Comparison of ENCODE assay signal across 14 cellular contexts in the genomic region with DNA sequence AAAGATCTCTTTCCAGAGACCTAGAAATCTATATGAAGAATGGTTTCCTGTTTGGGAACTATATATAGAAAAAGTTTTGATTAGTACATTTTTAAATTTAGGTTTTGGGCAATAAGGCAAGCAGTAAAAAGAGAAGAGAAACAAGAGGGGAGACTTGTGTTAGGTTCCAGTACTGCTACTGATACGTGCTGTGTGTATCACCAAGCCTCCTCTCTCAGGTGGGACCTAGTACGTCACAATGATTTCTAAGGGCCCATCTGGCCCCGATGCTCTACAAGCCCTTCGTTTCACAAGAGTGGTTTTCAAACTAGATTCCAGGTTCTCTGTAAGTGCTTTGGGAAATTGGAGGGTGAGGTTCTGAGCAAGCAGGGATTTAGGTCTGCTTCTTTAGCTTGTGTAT. TPM values are rescaled to one million over a fixed set of nuclear protein-coding genes. Genes with fewer than 3 reads are reported as not detected.
DNase-seq lines count a peak whose midpoint lies in the region; ATAC-seq lines count a peak whose summit lies in the region.
"Had no signal": no experiment of that assay in that cellular context is flagged by ENCODE, and none has a peak within 500 bp of the region (broad histone marks: within the 10 kb centered on the region; RNA-seq: fewer than 3 reads in every experiment).

No MANE protein-coding gene starts in this region.

- H4K8ac ChIP-seq in neuronal stem cell (ENCODE audit: low read depth, low read length): no peak overlapping the region

- DNase-seq in activated CD4-positive, alpha-beta T cell treated with anti-CD3 and anti-CD28 coated beads for 36 hours: no peak
- no peak for DNase-seq in activated CD4-positive, alpha-beta T cell treated with anti-CD3 and anti-CD28 coated beads for 4 hours
- peak; percentile 67 for DNase-seq in MV-4-11 (lab: John Stamatoyannopoulos, UW)
- peak; percentile 44 for DNase-seq in naive B cell
- no peak for DNase-seq in T-cell
- no peak for DNase-seq in activated T-cell treated with anti-CD3 and anti-CD28 coated beads, Interleukin-2, amount 50 U/mL, for 4 hours
- no peak for DNase-seq in neuronal stem cell (ENCODE audit: low spot score)
- DNase-seq: occipital lobe; stimulated activated naive CD8-positive, alpha-beta T cell treated with anti-CD3 and anti-CD28 coated beads, Interleukin-15, Interleukin-2, amounts not matched to agents 100 U/mL and 50 U/mL, for 24 hours had no signal

- no peak overlapping the region for H2AK5ac ChIP-seq in neuronal stem cell (ENCODE audit: low read depth, low read length)

- H3K14ac ChIP-seq in neuronal stem cell (ENCODE audit: low read length): no peak overlapping the region

- CTCF ChIA-PET in activated CD4-positive, alpha-beta T cell treated with anti-CD3 and anti-CD28 coated beads for 36 hours (lab: Charles Lee): interaction anchor here (0.6 to 1.7 kb wide), 14 partner anchors 12 to 337 kb away, joined by 3 to 12 read pairs (median 3); a partner anchor contains a TSS
- CTCF ChIA-PET in T-cell (lab: Charles Lee): interaction anchor here (0.6 to 2.6 kb wide), 3 partner anchors 10 to 336 kb away, joined by 3 to 22 read pairs (median 4); no protein-coding TSS in a partner anchor

- POLR2A ChIA-PET in activated CD4-positive, alpha-beta T cell treated with anti-CD3 and anti-CD28 coated beads for 36 hours (lab: Charles Lee): interaction anchor here (0.7 kb wide), 1 partner anchor 17 kb away, joined by 5 read pairs; no protein-coding TSS in a partner anchor
- POLR2A ChIA-PET in T-cell (lab: Charles Lee): interaction anchor here (0.6 to 0.8 kb wide), 3 partner anchors 9 to 1882 kb away, joined by 5 to 8 read pairs (median 6); no protein-coding TSS in a partner anchor

- no peak overlapping the region for H3K4me3 Mint-ChIP-seq in activated CD4-positive, alpha-beta T cell treated with anti-CD3 and anti-CD28 coated beads for 36 hours
- H3K4me3 Mint-ChIP-seq in naive B cell (peak overlapping the region in 7 of 8 donors; percentile 18 to 80 (median 38)), T-cell (no peak overlapping the region)
- no peak overlapping the region for H3K4me3 Mint-ChIP-seq in activated T-cell treated with anti-CD3 and anti-CD28 coated beads, Interleukin-2, amount 50 U/mL, for 4 hours
- H3K4me3 Mint-ChIP-seq: CD4-positive, alpha-beta memory T cell; central memory CD8-positive, alpha-beta T cell had no signal

- ATAC-seq in activated CD4-positive, alpha-beta T cell treated with anti-CD3 and anti-CD28 coated beads for 36 hours: no peak
- ATAC-seq in GM21515 (IDR thresholded peaks at IDR 0.05; ENCODE audit: unreplicated experiment) (peak; percentile 59), naive B cell (ENCODE audit: low read depth in 2 of 2) (peak; percentile 77 to 79), T-cell (replicated peaks in 1 of 4) (no peak)
- ATAC-seq in activated T-cell treated with anti-CD3 and anti-CD28 coated beads, Interleukin-2, amount 50 U/mL, for 4 hours: no peak
- ATAC-seq: activated CD4-positive, CD25-positive, alpha-beta regulatory T cell treated with anti-CD3 and anti-CD28 coated beads, Interleukin-2, amount 50 U/mL, for 24 hours had no signal

- H3K9me3 ChIP-seq in neuronal stem cell (replicated peaks in 1 of 2; ENCODE audit: control insufficient read depth in 2 of 2, insufficient read depth in 1 of 2, low read depth in 1 of 2, low read length in 2 of 2): no peaks in the 10 kb centered on the region

- peak overlapping the region; percentile 69 for H3K27ac Mint-ChIP-seq in activated CD4-positive, alpha-beta T cell treated with anti-CD3 and anti-CD28 coated beads for 36 hours
- H3K27ac Mint-ChIP-seq in naive B cell: peak overlapping the region; percentile 32 to 95 (median 89)
- no peak overlapping the region for H3K27ac Mint-ChIP-seq in T-cell
- H3K27ac Mint-ChIP-seq: CD4-positive, alpha-beta memory T cell had no signal

- H3K36me3 Mint-ChIP-seq in activated CD4-positive, alpha-beta T cell treated with anti-CD3 and anti-CD28 coated beads for 36 hours (ENCODE audit: low read depth): no peaks in the 10 kb centered on the region
- H3K36me3 Mint-ChIP-seq in naive B cell (no peaks in the 10 kb centered on the region), T-cell (peaks cover 17% of the 10 kb centered on the region)
- peaks cover 11% of the 10 kb centered on the region for H3K36me3 Mint-ChIP-seq in activated T-cell treated with anti-CD3 and anti-CD28 coated beads, Interleukin-2, amount 50 U/mL, for 4 hours (ENCODE audit: insufficient read depth)

- H2BK12ac ChIP-seq in neuronal stem cell (ENCODE audit: low read length): no peak overlapping the region

- H3K4ac ChIP-seq in neuronal stem cell (ENCODE audit: low read length): no peak overlapping the region

- no CpG with 5 or more reads among the region's 4 CpGs for WGBS in neuronal stem cell (ENCODE audit: extremely low coverage in 2 of 2, insufficient read length in 2 of 2, insufficient replicate concordance in 1 of 2), 2 donors

- no peak overlapping the region for H2BK120ac ChIP-seq in neuronal stem cell (ENCODE audit: low read depth, low read length)

- no peak overlapping the region for H3K27ac ChIP-seq in neuronal stem cell (replicated peaks; ENCODE audit: low read length)

- H3K4me2 ChIP-seq in neuronal stem cell (ENCODE audit: insufficient read depth, low read length, poor library complexity, severe bottlenecking): no peak overlapping the region
- H3K4me2 ChIP-seq: smooth muscle cell had no signal

- no peak overlapping the region for H3K9ac ChIP-seq in neuronal stem cell (ENCODE audit: low read depth, low read length, poor library complexity)

- no peak overlapping the region for H4K91ac ChIP-seq in neuronal stem cell (ENCODE audit: low read depth, low read length, poor library complexity)

- no peak overlapping the region for H3K18ac ChIP-seq in neuronal stem cell (ENCODE audit: low read length)

- no peaks in the 10 kb centered on the region for H3K79me1 ChIP-seq in neuronal stem cell (ENCODE audit: low read depth, low read length)

- H3K4me1 ChIP-seq in neuronal stem cell (ENCODE audit: control insufficient read depth in 2 of 2, insufficient read depth in 1 of 2, low read depth in 1 of 2, low read length in 2 of 2): no peaks in the 10 kb centered on the region

- peaks cover 23 to 46% of the 10 kb centered on the region in 2 donors for H3K36me3 ChIP-seq in neuronal stem cell (replicated peaks in 1 of 2; ENCODE audit: control insufficient read depth in 2 of 2, insufficient read depth in 2 of 2, low read length in 2 of 2)

- no peak overlapping the region for H3K23ac ChIP-seq in neuronal stem cell (ENCODE audit: low read depth, low read length, poor library complexity)

- H2AFZ ChIP-seq in neuronal stem cell (ENCODE audit: low read length): no peak overlapping the region

- H2BK15ac ChIP-seq in neuronal stem cell (ENCODE audit: low read length): no peak overlapping the region

- no peaks in the 10 kb centered on the region for H3K9me3 Mint-ChIP-seq in activated CD4-positive, alpha-beta T cell treated with anti-CD3 and anti-CD28 coated beads for 36 hours (ENCODE audit: low read depth)
- H3K9me3 Mint-ChIP-seq in naive B cell (no peaks in the 10 kb centered on the region), T-cell (no peaks in the 10 kb centered on the region)
- no peaks in the 10 kb centered on the region for H3K9me3 Mint-ChIP-seq in activated T-cell treated with anti-CD3 and anti-CD28 coated beads, Interleukin-2, amount 50 U/mL, for 4 hours
- H3K9me3 Mint-ChIP-seq: CD4-positive, alpha-beta memory T cell; central memory CD8-positive, alpha-beta T cell had no signal

- no peak overlapping the region for H2BK5ac ChIP-seq in neuronal stem cell (ENCODE audit: low read length)

- intact Hi-C loops in activated CD4-positive, alpha-beta T cell treated with anti-CD3 and anti-CD28 coated beads for 36 hours (cut with DNase I, micrococcal nuclease): loop anchor here (1.0 to 5.0 kb wide), 5 partner anchors 40 to 337 kb away; a partner anchor contains a TSS

- H3K4me3 ChIP-seq in neuronal stem cell (ENCODE audit: low read length in 2 of 2): no peak overlapping the region
- H3K4me3 ChIP-seq: smooth muscle cell had no signal

- peaks cover 0 to 2% (median 0%) of the 10 kb centered on the region in 3 experiments for H3K27me3 ChIP-seq in neuronal stem cell (ENCODE audit: control insufficient read depth in 3 of 3, insufficient read depth in 3 of 3, low read depth in 1 of 3, low read length in 3 of 3)

- no peaks in the 10 kb centered on the region for H3K27me3 Mint-ChIP-seq in activated CD4-positive, alpha-beta T cell treated with anti-CD3 and anti-CD28 coated beads for 36 hours
- H3K27me3 Mint-ChIP-seq in naive B cell: no peaks in the 10 kb centered on the region
- H3K27me3 Mint-ChIP-seq in T-cell: no peaks in the 10 kb centered on the region
- H3K27me3 Mint-ChIP-seq in activated T-cell treated with anti-CD3 and anti-CD28 coated beads, Interleukin-2, amount 50 U/mL, for 4 hours (ENCODE audit: low read depth): no peaks in the 10 kb centered on the region
- H3K27me3 Mint-ChIP-seq: CD4-positive, alpha-beta memory T cell; central memory CD8-positive, alpha-beta T cell had no signal

- H3K4me1 Mint-ChIP-seq in activated CD4-positive, alpha-beta T cell treated with anti-CD3 and anti-CD28 coated beads for 36 hours: peaks cover 27% of the 10 kb centered on the region
- peaks cover 48 to 62% (median 58%) of the 10 kb centered on the region in 3 donors for H3K4me1 Mint-ChIP-seq in naive B cell
- H3K4me1 Mint-ChIP-seq in T-cell: peaks cover 6 to 31% (median 22%) of the 10 kb centered on the region in 3 donors
- peaks cover 5% of the 10 kb centered on the region for H3K4me1 Mint-ChIP-seq in activated T-cell treated with anti-CD3 and anti-CD28 coated beads, Interleukin-2, amount 50 U/mL, for 4 hours (ENCODE audit: low read depth)
- H3K4me1 Mint-ChIP-seq: central memory CD8-positive, alpha-beta T cell had no signal

RNA-seq across cellular contexts. Expression of a gene that starts 39.2 kb away (rescaled TPM):
- total RNA-seq in activated CD4-positive, alpha-beta T cell treated with anti-CD3 and anti-CD28 coated beads for 36 hours: 1 to 10 TPM; 9.2 to 9.8 TPM
- under 1 TPM in 5 of 6 donors, not detected in 1; 0.11 to 0.76 (median 0.52) TPM for polyA plus RNA-seq in naive B cell (ENCODE audit: low read depth in 6 of 6)
- 10 to 100 TPM; 14.3 to 18.1 (median 15.4) TPM for total RNA-seq in T-cell
- total RNA-seq in activated T-cell treated with anti-CD3 and anti-CD28 coated beads, Interleukin-2, amount 50 U/mL, for 4 hours: 1 to 10 TPM; 3.8 to 5.2 (median 4.9) TPM
- polyA plus RNA-seq in neuronal stem cell (2013, experiment 1 of 2): 4.6 TPM
- 4.7 TPM for polyA plus RNA-seq in neuronal stem cell (2013, experiment 2 of 2)

RNA-seq across cellular contexts. Expression of a gene that starts 39.5 kb away (rescaled TPM):
- total RNA-seq in activated CD4-positive, alpha-beta T cell treated with anti-CD3 and anti-CD28 coated beads for 36 hours: 1 to 10 TPM; 9.0 to 9.8 TPM
- 1 to 10 TPM in 5 of 6 donors, not detected in 1; 1.2 to 3.4 (median 1.8) TPM for polyA plus RNA-seq in naive B cell (ENCODE audit: low read depth in 6 of 6)
- 10 to 100 TPM in 2 of 5 donors, 1 to 10 TPM in 3; 3.4 to 13.2 (median 9.7) TPM for total RNA-seq in T-cell
- 1 to 10 TPM; 3.2 to 5.4 (median 4.3) TPM for total RNA-seq in activated T-cell treated with anti-CD3 and anti-CD28 coated beads, Interleukin-2, amount 50 U/mL, for 4 hours
- polyA plus RNA-seq in neuronal stem cell (2013, experiment 1 of 2): 2.4 TPM
- 2.6 TPM for polyA plus RNA-seq in neuronal stem cell (2013, experiment 2 of 2)

Comparison
In these comparisons a context has a peak if more than half of its experiments do, and no peak if none do; other contexts are left out.
1. ATAC-seq: peak in GM21515 (single experiment) and naive B cell (2 of 2); none in activated CD4-positive, alpha-beta T cell treated with anti-CD3 and anti-CD28 coated beads for 36 hours (single experiment), T-cell (0 of 4) and activated T-cell treated with anti-CD3 and anti-CD28 coated beads, Interleukin-2, amount 50 U/mL, for 4 hours (0 of 2).
2. DNase-seq: peak in MV-4-11 (single experiment) and naive B cell (single experiment); none in activated CD4-positive, alpha-beta T cell treated with anti-CD3 and anti-CD28 coated beads for 36 hours (single experiment), activated CD4-positive, alpha-beta T cell treated with anti-CD3 and anti-CD28 coated beads for 4 hours (0 of 2), T-cell (0 of 34), activated T-cell treated with anti-CD3 and anti-CD28 coated beads, Interleukin-2, amount 50 U/mL, for 4 hours (single experiment) and neuronal stem cell (single experiment).
3. H3K27ac Mint-ChIP-seq: peak in activated CD4-positive, alpha-beta T cell treated with anti-CD3 and anti-CD28 coated beads for 36 hours (single experiment) and naive B cell (6 of 6); none in T-cell (0 of 2).
4. H3K4me3 Mint-ChIP-seq: peak in naive B cell (7 of 8); none in activated CD4-positive, alpha-beta T cell treated with anti-CD3 and anti-CD28 coated beads for 36 hours (single experiment), T-cell (0 of 3) and activated T-cell treated with anti-CD3 and anti-CD28 coated beads, Interleukin-2, amount 50 U/mL, for 4 hours (single experiment).